ENCODE assay signal across 8 cellular contexts in the genomic region with DNA sequence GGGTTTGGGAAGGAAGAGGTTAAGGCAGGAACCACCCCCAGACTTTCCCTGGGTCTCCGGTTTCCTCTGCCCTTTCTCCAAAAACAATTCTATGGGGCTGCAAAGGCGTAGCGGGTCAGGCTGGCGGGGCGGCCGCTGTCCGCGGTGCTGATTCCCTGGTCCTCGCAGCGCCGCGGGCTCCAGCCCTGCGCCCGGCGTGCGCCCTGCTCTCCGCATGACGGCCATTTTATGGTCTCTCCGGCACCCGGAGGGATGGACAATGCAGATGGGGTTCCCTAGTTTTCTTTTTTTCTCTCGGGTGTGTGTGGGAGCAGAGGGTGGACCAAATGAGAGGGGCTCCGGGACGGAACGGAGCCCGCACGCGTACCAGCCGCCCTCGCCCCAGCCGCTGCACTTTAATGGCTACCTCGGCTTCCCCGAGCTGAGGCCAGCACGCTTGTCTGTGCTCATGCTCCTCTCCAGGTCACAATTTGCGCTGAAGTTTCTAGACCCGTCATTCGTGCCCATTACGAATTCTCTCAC. TPM values are rescaled to one million over a fixed set of nuclear protein-coding genes. Genes with fewer than 3 reads are reported as not detected.
DNase-seq lines count a peak whose midpoint lies in the region; ATAC-seq and TF ChIP-seq lines count a peak whose summit lies in the region.

No MANE protein-coding gene starts in this region.

- DNase-seq in NCI-H187 (lab: John Stamatoyannopoulos, UW) = peak; percentile 15 to 56
- no peak for DNase-seq in NCI-H187 treated with DMSO at 0.1 percent for 48 hours (lab: John Stamatoyannopoulos, UW)
- peak; percentile 6 for DNase-seq in RPMI8226
- DNase-seq in fibroblast of the aortic adventitia (ENCODE audit: low read depth) = peak; percentile 29
- DNase-seq in occipital lobe (lab: John Stamatoyannopoulos, UW) = peak; percentile 43
- DNase-seq in 8988T = no peak

- H3K4me3 ChIP-seq in fibroblast of the aortic adventitia (ENCODE audit: low read depth, low read length) = no peak overlapping the region

- TF ChIP-seq CTCF in fibroblast of the aortic adventitia (IDR thresholded peaks at IDR 0.05; ENCODE audit: insufficient read depth, low read length) = no peak

- ATAC-seq in HG03108 (IDR thresholded peaks at IDR 0.05; ENCODE audit: unreplicated experiment) (no peak), GM18520 (IDR thresholded peaks at IDR 0.05; ENCODE audit: unreplicated experiment) (no peak)

RNA-seq across cellular contexts. Expression of gene ST8SIA3, which starts 1.6 kb away (rescaled TPM):
- 0.08 TPM in 1 of 2 replicates, not detected in the other for total RNA-seq in fibroblast of the aortic adventitia (ENCODE audit: low replicate concordance)
- 7.2 TPM for total RNA-seq in occipital lobe

Comparison
In these comparisons a context has a peak if more than half of its experiments do, and no peak if none do; other contexts are left out.
1. DNase-seq: peak in NCI-H187 (2 of 2), RPMI8226 (single experiment), fibroblast of the aortic adventitia (single experiment) and occipital lobe (single experiment); none in NCI-H187 treated with DMSO at 0.1 percent for 48 hours (single experiment) and 8988T (single experiment).